Comparison of ENCODE assay signal across 12 cellular contexts in the genomic region with DNA sequence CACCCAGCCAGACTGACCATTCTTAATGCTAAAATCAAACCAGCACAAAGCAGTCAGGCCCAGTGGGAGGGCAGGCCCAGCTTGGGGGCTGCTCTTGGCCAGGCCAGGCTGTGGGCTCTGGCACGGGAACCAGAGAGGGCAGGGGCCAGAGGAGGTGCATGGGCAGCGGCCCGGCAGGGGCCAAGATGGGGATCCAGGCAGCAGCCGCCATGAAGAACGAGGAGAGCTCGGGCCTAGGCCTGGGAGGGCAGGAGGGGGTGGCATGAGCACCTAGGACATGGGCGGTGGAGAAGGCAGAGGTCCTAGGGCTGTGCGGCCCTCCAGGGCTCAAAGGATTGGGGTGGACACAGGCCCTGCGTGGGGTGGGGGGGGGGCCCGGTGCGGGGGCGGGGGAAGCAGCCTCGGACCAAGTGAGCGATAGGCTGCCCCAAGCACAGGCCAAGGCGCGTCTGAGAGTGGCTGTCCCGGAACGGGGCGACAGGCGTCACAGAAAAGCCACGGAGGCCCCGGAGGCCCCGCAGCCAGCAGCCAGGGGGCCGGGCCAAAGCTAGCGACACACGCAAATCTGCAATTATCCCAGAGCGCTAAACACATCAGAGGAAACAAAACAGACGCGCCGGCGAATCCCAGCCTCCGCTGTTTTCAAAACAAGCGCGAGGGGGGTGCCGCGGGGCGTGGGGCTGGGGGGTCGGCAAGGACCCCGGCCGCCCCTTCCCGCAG. TPM values are rescaled to one million over a fixed set of nuclear protein-coding genes. Genes with fewer than 3 reads are reported as not detected.
DNase-seq lines count a peak whose midpoint lies in the region; ATAC-seq and TF ChIP-seq lines count a peak whose summit lies in the region.
"Had no signal": no experiment of that assay in that cellular context is flagged by ENCODE, and none has a peak within 500 bp of the region (broad histone marks: within the 10 kb centered on the region; RNA-seq: fewer than 3 reads in every experiment).

No MANE protein-coding gene starts in this region.

- TF ChIP-seq CTCF in heart left ventricle (IDR thresholded peaks at IDR 0.05) (peak in 1 of 12 donors; percentile 29), endodermal cell (conservative IDR thresholded peaks at IDR 0.05) (no peak)

- H3K27ac ChIP-seq in heart left ventricle (peak overlapping the region in 11 of 12 donors; percentile 24 to 79 (median 70)), endodermal cell (ENCODE audit: low read depth, low read length) (no peak overlapping the region), mesodermal cell (ENCODE audit: low read depth, low read length, severe bottlenecking) (no peak overlapping the region), urinary bladder (ENCODE audit: low read depth) (peak overlapping the region; percentile 4)

- 36 to 48% (median 45%) methylated on average over 30 to 41 of the region's 41 CpGs for WGBS in heart left ventricle, 4 donors
- 49 to 51% methylated on average over 13 to 39 of the region's 41 CpGs for WGBS in endodermal cell (ENCODE audit: insufficient coverage in 1 of 2, insufficient read length in 1 of 2), 2 experiments
- 40 to 43% methylated on average over 23 to 35 of the region's 41 CpGs for WGBS in mesodermal cell (ENCODE audit: insufficient coverage in 2 of 2), 2 experiments
- 33% methylated on average over 41 of the region's 41 CpGs for WGBS in urinary bladder

- no peaks in the 10 kb centered on the region for H3K9me3 ChIP-seq in heart left ventricle
- no peaks in the 10 kb centered on the region for H3K9me3 ChIP-seq in endodermal cell (ENCODE audit: control insufficient read depth, low read length)
- H3K9me3 ChIP-seq in mesodermal cell (ENCODE audit: control insufficient read depth, low read length): no peaks in the 10 kb centered on the region

- intact Hi-C loops in heart left ventricle (cut with DNase I) (no loop called here), Right ventricle myocardium superior (cut with DNase I) (no loop called here)

- no peaks in the 10 kb centered on the region for H3K27me3 Mint-ChIP-seq in endodermal cell (ENCODE audit: insufficient read depth)

- H3K27me3 ChIP-seq in heart left ventricle (no peaks in the 10 kb centered on the region), endodermal cell (ENCODE audit: control insufficient read depth, insufficient read depth, low read length, poor library complexity, severe bottlenecking) (no peaks in the 10 kb centered on the region)

- no peaks in the 10 kb centered on the region for H3K9me3 Mint-ChIP-seq in endodermal cell

- H3K36me3 Mint-ChIP-seq in endodermal cell (ENCODE audit: low read depth): no peaks in the 10 kb centered on the region

- peaks cover 3% of the 10 kb centered on the region for H3K4me1 Mint-ChIP-seq in endodermal cell

- H3K4me3 Mint-ChIP-seq in endodermal cell: peak overlapping the region; percentile 49

- H3K36me3 ChIP-seq in heart left ventricle (no peaks in the 10 kb centered on the region), endodermal cell (ENCODE audit: control insufficient read depth, insufficient read depth, low read length) (no peaks in the 10 kb centered on the region), mesodermal cell (ENCODE audit: control insufficient read depth, insufficient read depth, low read length) (peaks cover 34% of the 10 kb centered on the region), urinary bladder (ENCODE audit: insufficient read depth) (no peaks in the 10 kb centered on the region)

- TF ChIP-seq POLR2A in heart left ventricle (IDR thresholded peaks at IDR 0.05): no peak

- H3K4me1 ChIP-seq in heart left ventricle (peaks cover 18 to 98% (median 82%) of the 10 kb centered on the region in 12 donors), endodermal cell (ENCODE audit: control insufficient read depth, insufficient read depth, low read length) (peaks cover 2% of the 10 kb centered on the region), mesodermal cell (ENCODE audit: control insufficient read depth, insufficient read depth, low read length, poor library complexity, severe bottlenecking) (peaks cover 33% of the 10 kb centered on the region), urinary bladder (ENCODE audit: insufficient read depth) (peaks cover 2% of the 10 kb centered on the region)

- no peak overlapping the region for H3K9ac ChIP-seq in endodermal cell (ENCODE audit: extremely low read depth, low read length, poor library complexity, severe bottlenecking)

- H3K4me3 ChIP-seq in heart left ventricle (peak overlapping the region in 11 of 12 donors; percentile 14 to 56 (median 50)), endodermal cell (ENCODE audit: low read length) (no peak overlapping the region), mesodermal cell (ENCODE audit: extremely low read depth, insufficient read depth, low read length, poor library complexity, severe bottlenecking) (peak overlapping the region; percentile 24), urinary bladder (ENCODE audit: low read depth, low read length) (peak overlapping the region; percentile 42)

- ATAC-seq in heart left ventricle (peak in 1 of 4 donors; percentile 38), Right ventricle myocardium superior (ENCODE audit: poor library complexity) (no peak), HG03439 (IDR thresholded peaks at IDR 0.05; ENCODE audit: unreplicated experiment) (no peak), HG03571 (IDR thresholded peaks at IDR 0.05; ENCODE audit: unreplicated experiment) (no peak), HG03135 (IDR thresholded peaks at IDR 0.05; ENCODE audit: unreplicated experiment) (no peak)

- no peak overlapping the region for H3K27ac Mint-ChIP-seq in endodermal cell

- DNase-seq in heart left ventricle (peak in 1 of 5 donors; percentile 72), Right ventricle myocardium superior (no peak), endodermal cell (peak; percentile 69)
- DNase-seq: ACHN, activated gamma-delta T cell, NCI-H510A, T1000 had no signal

RNA-seq across cellular contexts. Expression of a gene that starts 8.3 kb away (rescaled TPM):
- total RNA-seq in heart left ventricle (100 to 1,000 TPM in 2 of 9 donors, 10 to 100 TPM in 7; 44.4 to 139 (median 57.9) TPM), Right ventricle myocardium superior (68.3 TPM), endodermal cell (10 to 100 TPM; 94.7 to 97.7 TPM), urinary bladder (61.7 TPM)
- polyA plus RNA-seq in heart left ventricle (10 to 100 TPM; 35.1 to 40.3 TPM), urinary bladder (106 TPM)
- 108 TPM for polyA plus RNA-seq in endodermal cell (2013, experiment 1 of 2)
- 109 TPM for polyA plus RNA-seq in endodermal cell (2013, experiment 2 of 2)
- polyA plus RNA-seq in mesodermal cell (2013, experiment 1 of 2): 108 TPM
- polyA plus RNA-seq in mesodermal cell (2013, experiment 2 of 2): 92.5 TPM

RNA-seq across cellular contexts. Expression of a gene that starts 27.7 kb away (rescaled TPM):
- total RNA-seq in heart left ventricle (1 to 10 TPM; 1.0 to 3.2 (median 2.0) TPM), Right ventricle myocardium superior (1.1 TPM), endodermal cell (10 to 100 TPM in 1 of 2 donors, 1 to 10 TPM in 1; 8.3 to 14.2 TPM), urinary bladder (4.1 TPM)
- polyA plus RNA-seq in heart left ventricle (1 to 10 TPM; 1.0 to 1.3 TPM), urinary bladder (4.6 TPM)
- 19.4 TPM for polyA plus RNA-seq in endodermal cell (2013, experiment 1 of 2)
- polyA plus RNA-seq in endodermal cell (2013, experiment 2 of 2): 14.7 TPM
- 5.2 TPM for polyA plus RNA-seq in mesodermal cell (2013, experiment 1 of 2)
- 3.4 TPM for polyA plus RNA-seq in mesodermal cell (2013, experiment 2 of 2)

RNA-seq across cellular contexts. Expression of a gene that starts 28.9 kb away (rescaled TPM):
- total RNA-seq in heart left ventricle (10 to 100 TPM in 1 of 9 donors, 1 to 10 TPM in 8; 5.0 to 12.1 (median 7.0) TPM), Right ventricle myocardium superior (8.5 TPM), endodermal cell (under 1 TPM; 0.33 to 0.40 TPM), urinary bladder (4.1 TPM)
- polyA plus RNA-seq in heart left ventricle (1 to 10 TPM; 7.8 to 9.9 TPM), urinary bladder (13.6 TPM)
- 8.8 TPM for polyA plus RNA-seq in endodermal cell (2013, experiment 1 of 2)
- polyA plus RNA-seq in endodermal cell (2013, experiment 2 of 2): 8.3 TPM
- 13.3 TPM for polyA plus RNA-seq in mesodermal cell (2013, experiment 1 of 2)
- polyA plus RNA-seq in mesodermal cell (2013, experiment 2 of 2): 7.2 TPM

RNA-seq across cellular contexts. Expression of a gene that starts 37.6 kb away (rescaled TPM):
- total RNA-seq in heart left ventricle (10 to 100 TPM; 12.2 to 18.0 (median 15.5) TPM), Right ventricle myocardium superior (13.2 TPM), endodermal cell (10 to 100 TPM; 46.5 to 57.0 TPM), urinary bladder (9.3 TPM)
- polyA plus RNA-seq in heart left ventricle (10 to 100 TPM; 11.6 to 17.9 TPM), urinary bladder (21.3 TPM)
- 14.6 TPM for polyA plus RNA-seq in endodermal cell (2013, experiment 1 of 2)
- 13.5 TPM for polyA plus RNA-seq in endodermal cell (2013, experiment 2 of 2)
- polyA plus RNA-seq in mesodermal cell (2013, experiment 1 of 2): 26.1 TPM
- polyA plus RNA-seq in mesodermal cell (2013, experiment 2 of 2): 25.9 TPM

RNA-seq across cellular contexts. Expression of a gene that starts 44.0 kb away (rescaled TPM):
- 10 to 100 TPM; 31.6 to 68.1 (median 41.5) TPM for total RNA-seq in heart left ventricle
- polyA plus RNA-seq in heart left ventricle: 10 to 100 TPM; 29.6 to 42.4 TPM
- total RNA-seq in Right ventricle myocardium superior: 40.4 TPM
- 10 to 100 TPM; 58.7 to 81.2 TPM for total RNA-seq in endodermal cell
- 45.3 TPM for polyA plus RNA-seq in endodermal cell (2013, experiment 1 of 2)
- polyA plus RNA-seq in endodermal cell (2013, experiment 2 of 2): 36.1 TPM
- polyA plus RNA-seq in mesodermal cell (2013, experiment 1 of 2): 37.9 TPM
- 29.3 TPM for polyA plus RNA-seq in mesodermal cell (2013, experiment 2 of 2)
- total RNA-seq in urinary bladder: 31.1 TPM
- 46.0 TPM for polyA plus RNA-seq in urinary bladder

Comparison
In these comparisons a context has a peak if more than half of its experiments do, and no peak if none do; other contexts are left out.
1. H3K27ac ChIP-seq: peak in heart left ventricle (11 of 12) and urinary bladder (single experiment); none in endodermal cell (single experiment) and mesodermal cell (single experiment).